In the genomic region with DNA sequence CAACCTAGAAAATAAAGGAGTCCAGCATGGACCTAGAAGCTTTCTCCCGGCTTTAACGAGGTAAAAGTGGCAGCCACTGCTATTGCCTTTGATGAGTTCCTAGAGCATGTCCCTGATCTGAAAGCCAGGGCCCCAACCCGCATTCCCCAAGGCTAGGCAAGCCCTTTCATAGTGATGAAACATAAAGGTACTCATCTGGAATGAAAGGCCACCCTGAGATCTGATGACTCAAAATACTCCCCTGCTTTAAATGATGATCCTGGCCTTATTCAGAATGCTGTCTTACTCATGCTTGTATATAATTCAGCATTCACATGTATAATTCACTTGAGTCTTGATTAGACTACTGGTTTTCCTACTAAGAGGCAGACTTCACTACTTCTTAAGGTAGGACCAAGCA, we compare ENCODE assay signal across 10 cellular contexts. TPM values are rescaled to one million over a fixed set of nuclear protein-coding genes. Genes with fewer than 3 reads are reported as not detected.
DNase-seq lines count a peak whose midpoint lies in the region; ATAC-seq lines count a peak whose summit lies in the region.
"Had no signal": no experiment of that assay in that cellular context is flagged by ENCODE, and none has a peak within 500 bp of the region (broad histone marks: within the 10 kb centered on the region; RNA-seq: fewer than 3 reads in every experiment).

No MANE protein-coding gene starts in this region.

- H3K9me3 ChIP-seq in SJCRH30 (replicated peaks), result no peaks in the 10 kb centered on the region

- H3K4me3 ChIP-seq in SJCRH30, result no peak overlapping the region

- no peaks in the 10 kb centered on the region for H3K27me3 Mint-ChIP-seq in effector memory CD8-positive, alpha-beta T cell
- no peaks in the 10 kb centered on the region for H3K27me3 Mint-ChIP-seq in natural killer cell treated with Interleukin-12 subunit alpha and Interleukin-12 subunit beta and Interleukin-15 and Interleukin-18, amount 100 ng/mL, for 72 hours

- peak overlapping the region; percentile 57 to 74 for H3K27ac Mint-ChIP-seq in effector memory CD8-positive, alpha-beta T cell
- peak overlapping the region in 1 of 2 donors; percentile 28 for H3K27ac Mint-ChIP-seq in natural killer cell treated with Interleukin-12 subunit alpha and Interleukin-12 subunit beta and Interleukin-15 and Interleukin-18, amount 100 ng/mL, for 72 hours
- H3K27ac Mint-ChIP-seq: nephron had no signal

- H3K4me1 Mint-ChIP-seq in effector memory CD8-positive, alpha-beta T cell (ENCODE audit: low read depth in 2 of 2), result peaks cover 15 to 28% of the 10 kb centered on the region in 2 donors
- H3K4me1 Mint-ChIP-seq in natural killer cell treated with Interleukin-12 subunit alpha and Interleukin-12 subunit beta and Interleukin-15 and Interleukin-18, amount 100 ng/mL, for 72 hours (ENCODE audit: low read depth in 2 of 2), result peaks cover 32 to 35% of the 10 kb centered on the region in 2 donors
- H3K4me1 Mint-ChIP-seq: nephron had no signal

- H3K4me1 ChIP-seq in SJCRH30, result no peaks in the 10 kb centered on the region

- peaks cover 81% of the 10 kb centered on the region for H3K36me3 Mint-ChIP-seq in effector memory CD8-positive, alpha-beta T cell (ENCODE audit: insufficient read depth)
- peaks cover 35% of the 10 kb centered on the region for H3K36me3 Mint-ChIP-seq in natural killer cell treated with Interleukin-12 subunit alpha and Interleukin-12 subunit beta and Interleukin-15 and Interleukin-18, amount 100 ng/mL, for 72 hours

- no peak overlapping the region for H3K4me3 Mint-ChIP-seq in effector memory CD8-positive, alpha-beta T cell
- no peak overlapping the region for H3K4me3 Mint-ChIP-seq in natural killer cell treated with Interleukin-12 subunit alpha and Interleukin-12 subunit beta and Interleukin-15 and Interleukin-18, amount 100 ng/mL, for 72 hours
- H3K4me3 Mint-ChIP-seq: nephron had no signal

- no peaks in the 10 kb centered on the region for H3K9me3 Mint-ChIP-seq in effector memory CD8-positive, alpha-beta T cell
- H3K9me3 Mint-ChIP-seq in natural killer cell treated with Interleukin-12 subunit alpha and Interleukin-12 subunit beta and Interleukin-15 and Interleukin-18, amount 100 ng/mL, for 72 hours, result no peaks in the 10 kb centered on the region
- H3K9me3 Mint-ChIP-seq: nephron had no signal

- no peaks in the 10 kb centered on the region for H3K27me3 ChIP-seq in SJCRH30

- no peak overlapping the region for H3K27ac ChIP-seq in SJCRH30
- H3K27ac ChIP-seq: VCaP had no signal

- DNase-seq in COLO829 (ENCODE audit: low spot score), result peak; percentile 34
- DNase-seq in RKO (ENCODE audit: low spot score), result peak; percentile 95
- DNase-seq in effector memory CD8-positive, alpha-beta T cell, result no peak
- DNase-seq in stimulated activated CD4-positive, alpha-beta T cell treated with anti-CD3 and anti-CD28 coated beads, Interleukin-12 subunit alpha, Interleukin-12 subunit beta, amount 100 ng/mL, for 4 hours, result peak; percentile 19
- DNase-seq in effector CD4-positive, alpha-beta T cell, result no peak
- no peak for DNase-seq in SJCRH30
- DNase-seq in natural killer cell treated with Interleukin-12 subunit alpha and Interleukin-12 subunit beta and Interleukin-15 and Interleukin-18, amount 100 ng/mL, for 72 hours (ENCODE audit: low spot score), result no peak

- peaks cover 54% of the 10 kb centered on the region for H3K36me3 ChIP-seq in SJCRH30

- ATAC-seq in effector memory CD8-positive, alpha-beta T cell (replicated peaks), result no peak
- no peak for ATAC-seq in natural killer cell treated with Interleukin-12 subunit alpha and Interleukin-12 subunit beta and Interleukin-15 and Interleukin-18, amount 100 ng/mL, for 72 hours
- no peak for ATAC-seq in HG03520 (IDR thresholded peaks at IDR 0.05; ENCODE audit: unreplicated experiment)

RNA-seq across cellular contexts. Expression of gene TTPAL, which starts 21.3 kb away (rescaled TPM):
- 13.3 and 14.1 TPM in 2 replicates for total RNA-seq in SJCRH30 (2014; rRNA removed; shearing (Covaris generic))
- 10 to 100 TPM; 19.7 to 36.1 TPM for total RNA-seq in natural killer cell treated with Interleukin-12 subunit alpha and Interleukin-12 subunit beta and Interleukin-15 and Interleukin-18, amount 100 ng/mL, for 72 hours

RNA-seq across cellular contexts. Expression of gene SERINC3, which starts 24.9 kb away (rescaled TPM):
- total RNA-seq in SJCRH30 (2014; rRNA removed; shearing (Covaris generic)), result 48.4 and 50.7 TPM in 2 replicates
- total RNA-seq in natural killer cell treated with Interleukin-12 subunit alpha and Interleukin-12 subunit beta and Interleukin-15 and Interleukin-18, amount 100 ng/mL, for 72 hours, result 10 to 100 TPM; 46.7 to 83.8 TPM

Comparison
In these comparisons a context has a peak if more than half of its experiments do, and no peak if none do; other contexts are left out.
1. DNase-seq: peak in COLO829 (single experiment), RKO (single experiment) and stimulated activated CD4-positive, alpha-beta T cell treated with anti-CD3 and anti-CD28 coated beads, Interleukin-12 subunit alpha, Interleukin-12 subunit beta, amount 100 ng/mL, for 4 hours (single experiment); none in effector memory CD8-positive, alpha-beta T cell (0 of 3), effector CD4-positive, alpha-beta T cell (single experiment), SJCRH30 (0 of 2) and natural killer cell treated with Interleukin-12 subunit alpha and Interleukin-12 subunit beta and Interleukin-15 and Interleukin-18, amount 100 ng/mL, for 72 hours (single experiment).